17 cellular contexts compared by ENCODE assay signal in genomic region chr9:132164604-132165362, GRCh38. TPM values are rescaled to one million over a fixed set of nuclear protein-coding genes. Genes with fewer than 3 reads are reported as not detected.
DNase-seq lines count a peak whose midpoint lies in the region; ATAC-seq and TF ChIP-seq lines count a peak whose summit lies in the region.
"Had no signal": no experiment of that assay in that cellular context is flagged by ENCODE, and none has a peak within 500 bp of the region (broad histone marks: within the 10 kb centered on the region; RNA-seq: fewer than 3 reads in every experiment).

No MANE protein-coding gene starts in this region.

- POLR2A ChIA-PET in CD8-positive, alpha-beta T cell (lab: Charles Lee), result no interaction called here

- peaks cover 28% of the 10 kb centered on the region for H3K4me1 ChIP-seq in CD8-positive, alpha-beta T cell (ENCODE audit: insufficient read depth, low read length)
- H3K4me1 ChIP-seq in adrenal gland (replicated peaks in 1 of 2), result peaks cover 19 to 41% of the 10 kb centered on the region in 2 donors

- no peak for TF ChIP-seq CTCF in CD8-positive, alpha-beta T cell (IDR thresholded peaks at IDR 0.05)
- TF ChIP-seq CTCF in adrenal gland (IDR thresholded peaks at IDR 0.05), result no peak
- TF ChIP-seq CTCF in glutamatergic neuron (IDR thresholded peaks at IDR 0.05; ENCODE audit: partially characterized antibody, unreplicated experiment), result no peak
- no peak for TF ChIP-seq CTCF in neural crest cell (conservative IDR thresholded peaks at IDR 0.05)

- no peak overlapping the region for H3K4me3 ChIP-seq in CD8-positive, alpha-beta T cell (ENCODE audit: low read depth, low read length)
- H3K4me3 ChIP-seq in adrenal gland, result no peak overlapping the region

- H3K27me3 Mint-ChIP-seq in CD8-positive, alpha-beta T cell (ENCODE audit: low read depth), result peaks cover 41% of the 10 kb centered on the region
- peaks cover 10% of the 10 kb centered on the region for H3K27me3 Mint-ChIP-seq in glutamatergic neuron (ENCODE audit: unreplicated experiment)
- H3K27me3 Mint-ChIP-seq in neural crest cell (ENCODE audit: low read depth), result peaks cover 86% of the 10 kb centered on the region
- peaks cover 41% of the 10 kb centered on the region for H3K27me3 Mint-ChIP-seq in activated CD4-positive, alpha-beta T cell treated with anti-CD3 and anti-CD28 coated beads, Interleukin-2, amount 10 ng/mL, durations not matched to agents 24 days and 14 days

- no peak for ATAC-seq in CD8-positive, alpha-beta T cell
- no peak for ATAC-seq in GM21619 (IDR thresholded peaks at IDR 0.05; ENCODE audit: unreplicated experiment)

- 17 to 27% (median 22%) methylated on average over 10 to 16 of the region's 16 CpGs for WGBS in adrenal gland, 4 donors

- peaks cover 15% of the 10 kb centered on the region for H3K27me3 ChIP-seq in CD8-positive, alpha-beta T cell (ENCODE audit: insufficient read depth, low read length)
- peaks cover 17% of the 10 kb centered on the region for H3K27me3 ChIP-seq in adrenal gland

- H3K27ac ChIP-seq in CD8-positive, alpha-beta T cell (ENCODE audit: low read depth, low read length), result no peak overlapping the region
- H3K27ac ChIP-seq in adrenal gland, result no peak overlapping the region
- H3K27ac ChIP-seq: ascending aorta, HL-60 had no signal

- H3K36me3 Mint-ChIP-seq in CD8-positive, alpha-beta T cell, result peaks cover 4% of the 10 kb centered on the region
- H3K36me3 Mint-ChIP-seq in glutamatergic neuron (ENCODE audit: unreplicated experiment) (peaks cover 4% of the 10 kb centered on the region), neural crest cell (ENCODE audit: low read depth) (no peaks in the 10 kb centered on the region)
- peaks cover 6% of the 10 kb centered on the region for H3K36me3 Mint-ChIP-seq in activated CD4-positive, alpha-beta T cell treated with anti-CD3 and anti-CD28 coated beads, Interleukin-2, amount 10 ng/mL, durations not matched to agents 24 days and 14 days (ENCODE audit: low read depth)

- CTCF ChIA-PET in CD8-positive, alpha-beta T cell (lab: Charles Lee), result interaction anchor here (1.7 to 9.0 kb wide), 2 partner anchors 73 to 88 kb away, joined by 6 to 134 read pairs; no protein-coding TSS in a partner anchor

- H3K4me3 Mint-ChIP-seq in CD8-positive, alpha-beta T cell, result peak overlapping the region; percentile 5
- H3K4me3 Mint-ChIP-seq in glutamatergic neuron (ENCODE audit: unreplicated experiment) (peak overlapping the region; percentile 78), neural crest cell (peak overlapping the region; percentile 49)
- H3K4me3 Mint-ChIP-seq in activated CD4-positive, alpha-beta T cell treated with anti-CD3 and anti-CD28 coated beads, Interleukin-2, amount 10 ng/mL, durations not matched to agents 24 days and 14 days, result no peak overlapping the region

- no peak overlapping the region for H3K27ac Mint-ChIP-seq in CD8-positive, alpha-beta T cell
- no peak overlapping the region for H3K27ac Mint-ChIP-seq in glutamatergic neuron (ENCODE audit: unreplicated experiment)
- no peak overlapping the region for H3K27ac Mint-ChIP-seq in neural crest cell (ENCODE audit: unreplicated experiment)
- no peak overlapping the region for H3K27ac Mint-ChIP-seq in activated CD4-positive, alpha-beta T cell treated with anti-CD3 and anti-CD28 coated beads, Interleukin-2, amount 10 ng/mL, durations not matched to agents 24 days and 14 days

- H3K9me3 Mint-ChIP-seq in CD8-positive, alpha-beta T cell, result no peaks in the 10 kb centered on the region
- peaks cover 10% of the 10 kb centered on the region for H3K9me3 Mint-ChIP-seq in glutamatergic neuron (ENCODE audit: unreplicated experiment)
- no peaks in the 10 kb centered on the region for H3K9me3 Mint-ChIP-seq in neural crest cell
- no peaks in the 10 kb centered on the region for H3K9me3 Mint-ChIP-seq in activated CD4-positive, alpha-beta T cell treated with anti-CD3 and anti-CD28 coated beads, Interleukin-2, amount 10 ng/mL, durations not matched to agents 24 days and 14 days

- H3K4me1 Mint-ChIP-seq in CD8-positive, alpha-beta T cell (ENCODE audit: low read depth), result peaks cover 11% of the 10 kb centered on the region
- H3K4me1 Mint-ChIP-seq in glutamatergic neuron (ENCODE audit: low read depth, unreplicated experiment) (peaks cover 32% of the 10 kb centered on the region), neural crest cell (peaks cover 17% of the 10 kb centered on the region)
- peaks cover 10% of the 10 kb centered on the region for H3K4me1 Mint-ChIP-seq in activated CD4-positive, alpha-beta T cell treated with anti-CD3 and anti-CD28 coated beads, Interleukin-2, amount 10 ng/mL, durations not matched to agents 24 days and 14 days

- H3K36me3 ChIP-seq in CD8-positive, alpha-beta T cell (ENCODE audit: insufficient read depth, low read length), result no peaks in the 10 kb centered on the region
- no peaks in the 10 kb centered on the region for H3K36me3 ChIP-seq in adrenal gland (replicated peaks in 1 of 2)
- H3K36me3 ChIP-seq: ascending aorta had no signal

- no peak for TF ChIP-seq POLR2A in adrenal gland (IDR thresholded peaks at IDR 0.05)

- no peaks in the 10 kb centered on the region for H3K9me3 ChIP-seq in CD8-positive, alpha-beta T cell (ENCODE audit: low read length)
- H3K9me3 ChIP-seq in adrenal gland (replicated peaks in 1 of 3), result no peaks in the 10 kb centered on the region
- H3K9me3 ChIP-seq: ascending aorta had no signal

- DNase-seq in CD8-positive, alpha-beta T cell, result no peak
- DNase-seq in adrenal gland (peak; percentile 65 to 89 (median 82)), glutamatergic neuron (no peak), neural crest cell (ENCODE audit: low read depth, low spot score) (no peak), NCI-H146 (lab: John Stamatoyannopoulos, UW) (no peak)
- DNase-seq in activated CD4-positive, alpha-beta T cell treated with anti-CD3 and anti-CD28 coated beads, Interleukin-2, amount 10 ng/mL, durations not matched to agents 24 days and 14 days, result no peak
- DNase-seq in stimulated activated CD8-positive, alpha-beta memory T cell treated with anti-CD3 and anti-CD28 coated beads, Interleukin-4, amount 100 ng/mL, for 48 hours, result no peak
- DNase-seq: kidney glomerular epithelial cell; MV-4-11; NCI-H345; RPMI8226; stimulated activated CD4-positive, alpha-beta T cell treated with anti-CD3 and anti-CD28 coated beads, Interleukin-4, amount 100 ng/mL, for 1 hour; stimulated activated naive CD4-positive, alpha-beta T cell treated with Interleukin-2 at 50 U/mL for 16 hours; T-helper 9 cell had no signal

- intact Hi-C loops in CD8-positive, alpha-beta T cell (cut with DNase I, micrococcal nuclease), result loop anchor here in 1 of 2 experiments (5.0 kb wide), 1 partner anchor 87 kb away; the partner anchor contains the start of gene MED27
- intact Hi-C loops in adrenal gland (cut with DNase I), result loop anchor here (5.0 to 10.0 kb wide), 3 partner anchors 73 to 760 kb away; no protein-coding TSS in a partner anchor
- intact Hi-C loops in activated CD4-positive, alpha-beta T cell treated with anti-CD3 and anti-CD28 coated beads, Interleukin-2, amount 10 ng/mL, durations not matched to agents 24 days and 14 days (cut with micrococcal nuclease), result loop anchor here (5.0 kb wide), 2 partner anchors 37 to 157 kb away; no protein-coding TSS in a partner anchor

RNA-seq across cellular contexts. Expression of gene NTNG2, which starts 2.9 kb away (rescaled TPM):
- total RNA-seq in CD8-positive, alpha-beta T cell, result 1 to 10 TPM; 5.8 TPM
- total RNA-seq in adrenal gland (10 to 100 TPM in 4 of 8 donors, 1 to 10 TPM in 4; 1.1 to 21.6 (median 10.4) TPM), glutamatergic neuron (ENCODE audit: unreplicated experiment) (43.7 TPM), neural crest cell (2.4 and 3.6 TPM in 2 replicates)
- 1 to 10 TPM in 2 of 3 donors, under 1 TPM in 1; 0.37 to 6.0 (median 2.2) TPM for polyA plus RNA-seq in adrenal gland
- 1.6 and 1.7 TPM in 2 replicates for total RNA-seq in activated CD4-positive, alpha-beta T cell treated with anti-CD3 and anti-CD28 coated beads, Interleukin-2, amount 10 ng/mL, durations not matched to agents 24 days and 14 days

Comparison
In these comparisons a context has a peak if more than half of its experiments do, and no peak if none do; other contexts are left out.
1. DNase-seq: peak in adrenal gland (7 of 7); none in CD8-positive, alpha-beta T cell (0 of 7), glutamatergic neuron (single experiment), neural crest cell (single experiment), NCI-H146 (single experiment), activated CD4-positive, alpha-beta T cell treated with anti-CD3 and anti-CD28 coated beads, Interleukin-2, amount 10 ng/mL, durations not matched to agents 24 days and 14 days (single experiment) and stimulated activated CD8-positive, alpha-beta memory T cell treated with anti-CD3 and anti-CD28 coated beads, Interleukin-4, amount 100 ng/mL, for 48 hours (single experiment).